In genomic region chr19:38924383-38924782, GRCh38 we compare ENCODE assay signal across 1 cellular context.
TF ChIP-seq lines count a peak whose summit lies in the region.

No MANE protein-coding gene starts in this region.

TF ChIP-seq in HepG2, 621 proteins besides CTCF, POLR2A, EP300 and RAD21:
- TF ChIP-seq CREB3 (CRISPR knock-in tag; IDR thresholded peaks at IDR 0.05) (no peak), ZNF788 (CRISPR knock-in tag; IDR thresholded peaks at IDR 0.05; ENCODE audit: borderline replicate concordance) (no peak)
